Comparison of ENCODE assay signal across 24 cellular contexts in the genomic region with DNA sequence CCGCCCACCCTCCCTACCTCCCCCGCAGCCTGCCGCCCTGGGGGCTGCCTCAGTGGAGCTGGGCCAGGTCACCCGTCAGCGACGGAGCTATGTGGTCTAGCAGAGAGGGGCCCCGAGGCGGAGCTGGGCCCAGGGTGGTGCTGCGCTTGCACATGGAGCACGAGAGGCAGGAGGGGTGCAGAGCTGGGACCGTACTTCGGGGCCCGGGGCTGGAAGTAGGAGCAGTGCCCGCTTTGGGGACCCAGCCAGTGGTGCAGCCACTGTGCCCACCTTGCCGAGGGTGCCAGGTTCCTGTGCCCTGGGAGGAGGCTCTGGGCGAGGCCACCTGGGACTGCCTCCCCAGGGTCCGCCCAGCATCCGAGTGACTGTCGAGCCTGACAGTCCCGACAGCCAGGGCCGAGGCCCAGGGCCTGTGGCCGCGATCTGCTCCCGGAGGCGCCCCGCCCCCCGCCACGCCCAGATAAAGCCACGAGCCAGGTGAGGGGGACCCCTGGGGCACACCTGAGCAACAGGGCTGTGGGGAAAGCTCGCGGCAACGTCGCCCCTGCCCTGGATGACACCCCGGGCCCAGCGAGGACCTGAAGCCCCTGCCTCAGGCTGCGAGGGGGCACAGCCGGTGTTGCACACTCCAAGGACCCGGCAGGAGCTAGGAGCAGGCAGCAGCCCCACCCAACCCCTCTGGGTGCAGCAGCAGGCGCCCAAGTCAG.
"Had no signal": no experiment of that assay in that cellular context is flagged by ENCODE, and none has a peak within 500 bp of the region (broad histone marks: within the 10 kb centered on the region; RNA-seq: fewer than 3 reads in every experiment).

No MANE protein-coding gene starts in this region.

- H3K4me1 ChIP-seq: breast epithelium, gastroesophageal sphincter, heart right ventricle, left lung had no signal

- H3K9me3 Mint-ChIP-seq: activated naive CD8-positive, alpha-beta T cell treated with anti-CD3 and anti-CD28 coated beads for 36 hours; activated T-cell treated with anti-CD3 and anti-CD28 coated beads, Interleukin-2, amount 50 U/mL, for 4 hours; activated T-helper 2 cell treated with anti-CD3 and anti-CD28 coated beads, Interferon-gamma antibody, Interleukin-2, Interleukin-4, amounts not matched to agents 10 μg/mL and 5 μg/mL and 100 μg/mL, durations not matched to agents 14 hours and 24 hours and 36 hours; central memory CD8-positive, alpha-beta T cell; immature natural killer cell; naive B cell had no signal

- H3K27me3 ChIP-seq: tibial artery had no signal

- H3K4me3 Mint-ChIP-seq: activated CD8-positive, alpha-beta T cell treated with anti-CD3 and anti-CD28 coated beads, Interleukin-2, amount 10 ng/mL, durations not matched to agents 7 days and 5 days; activated naive CD8-positive, alpha-beta T cell treated with anti-CD3 and anti-CD28 coated beads for 36 hours; activated T-cell treated with anti-CD3 and anti-CD28 coated beads, Interleukin-2, amount 50 U/mL, for 4 hours; central memory CD8-positive, alpha-beta T cell; immature natural killer cell; naive B cell had no signal

- H3K36me3 Mint-ChIP-seq: activated naive CD8-positive, alpha-beta T cell treated with anti-CD3 and anti-CD28 coated beads for 36 hours; immature natural killer cell; naive B cell had no signal

- ATAC-seq: activated CD8-positive, alpha-beta T cell treated with anti-CD3 and anti-CD28 coated beads, Interleukin-2, amount 10 ng/mL, durations not matched to agents 7 days and 5 days; gastroesophageal sphincter had no signal

- H3K27ac Mint-ChIP-seq: activated CD8-positive, alpha-beta T cell treated with anti-CD3 and anti-CD28 coated beads, Interleukin-2, amount 10 ng/mL, durations not matched to agents 7 days and 5 days; activated naive CD8-positive, alpha-beta T cell treated with anti-CD3 and anti-CD28 coated beads for 36 hours; activated T-helper 2 cell treated with anti-CD3 and anti-CD28 coated beads, Interferon-gamma antibody, Interleukin-2, Interleukin-4, amounts not matched to agents 10 μg/mL and 5 μg/mL and 100 μg/mL, durations not matched to agents 14 hours and 24 hours and 36 hours; immature natural killer cell; naive B cell; progenitor cell of endocrine pancreas had no signal

- H3K27ac ChIP-seq: breast epithelium, coronary artery, gastroesophageal sphincter, heart right ventricle, left lung, tibial artery, WERI-Rb-1 had no signal

- H3K27me3 Mint-ChIP-seq: progenitor cell of endocrine pancreas had no signal

- H3K36me3 ChIP-seq: breast epithelium, gastroesophageal sphincter, heart right ventricle, left lung, tibial artery, WERI-Rb-1 had no signal

- H3K4me1 Mint-ChIP-seq: activated naive CD8-positive, alpha-beta T cell treated with anti-CD3 and anti-CD28 coated beads for 36 hours; central memory CD8-positive, alpha-beta T cell; immature natural killer cell; naive B cell had no signal

- DNase-seq: activated CD4-positive, alpha-beta T cell treated with anti-CD3 and anti-CD28 coated beads for 1 hour; activated CD4-positive, alpha-beta T cell treated with anti-CD3 and anti-CD28 coated beads, Interleukin-2, amount 50 U/mL, for 1 hour; activated naive CD4-positive, alpha-beta T cell treated with Interleukin-2 at 50 U/mL for 16 hours; activated T-cell treated with anti-CD3 and anti-CD28 coated beads, Interleukin-2, amount 50 U/mL, for 4 hours; kidney glomerular epithelial cell; naive B cell; occipital lobe; stimulated activated CD4-positive, alpha-beta T cell treated with anti-CD3 and anti-CD28 coated beads, Interleukin-4, amount 100 ng/mL, for 1 hour; stimulated activated naive CD4-positive, alpha-beta T cell; T-helper 1 cell; WERI-Rb-1 had no signal

- H3K4me3 ChIP-seq: breast epithelium, coronary artery, gastroesophageal sphincter, heart right ventricle, left lung, lung, tibial artery had no signal

- H3K9me3 ChIP-seq: breast epithelium, gastroesophageal sphincter, heart right ventricle, left lung, tibial artery had no signal
